In the genomic region with DNA sequence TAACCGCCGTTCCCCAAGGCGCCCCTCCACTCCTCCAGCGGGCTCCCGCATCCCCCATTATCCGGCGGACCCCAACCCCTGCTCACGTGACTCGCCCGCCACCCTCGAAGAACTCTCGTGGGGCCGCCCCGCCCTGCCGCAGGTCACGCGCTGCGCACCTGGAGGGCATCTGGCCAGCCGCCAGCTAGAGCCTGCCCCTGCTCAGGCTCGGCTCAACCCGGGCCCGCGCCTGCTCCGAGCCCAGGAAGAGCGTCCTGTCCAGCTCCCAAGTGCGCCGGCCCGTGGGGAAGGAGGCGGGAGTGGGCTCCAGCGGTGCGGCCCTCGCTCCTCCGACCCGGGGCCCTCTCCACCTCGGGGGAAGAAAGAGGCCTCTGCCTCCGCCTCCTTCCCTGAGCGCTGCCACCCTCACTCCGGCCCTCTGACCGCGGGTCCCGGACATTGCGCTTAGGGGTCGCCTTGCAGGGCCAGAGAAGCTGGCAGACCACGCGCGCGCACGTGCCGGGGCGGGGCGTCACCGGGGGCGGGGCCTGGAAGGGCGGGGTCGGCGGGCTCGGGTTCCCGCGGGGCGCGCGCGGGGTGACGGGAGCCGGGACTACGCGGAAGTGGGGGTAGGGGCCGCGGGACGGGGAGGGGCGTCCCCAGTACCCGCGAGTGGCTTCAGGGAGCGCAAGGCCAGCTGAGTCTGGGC, we compare ENCODE assay signal across 8 cellular contexts. TPM values are rescaled to one million over a fixed set of nuclear protein-coding genes. Genes with fewer than 3 reads are reported as not detected.
DNase-seq lines count a peak whose midpoint lies in the region; ATAC-seq, FAIRE-seq and TF ChIP-seq lines count a peak whose summit lies in the region.

No MANE protein-coding gene starts in this region.

- no peaks in the 10 kb centered on the region for H3K27me3 Mint-ChIP-seq in stimulated activated naive CD8-positive, alpha-beta T cell treated with anti-CD3 and anti-CD28 coated beads, Interleukin-15, Interleukin-2, amounts not matched to agents 100 ng/mL and 50 ng/mL, for 24 hours

- H3K79me2 ChIP-seq in neural cell (replicated peaks; ENCODE audit: insufficient read depth, low read length) = no peaks in the 10 kb centered on the region

- DNase-seq in D721Med (ENCODE audit: insufficient read length, low spot score) (peak; percentile 61), HuH-7.5 (ENCODE audit: low spot score) (peak; percentile 68), RKO (ENCODE audit: low spot score) (peak; percentile 83), fibroblast of the aortic adventitia (ENCODE audit: low read depth) (peak; percentile 63)
- DNase-seq in activated effector memory CD4-positive, alpha-beta T cell treated with Interleukin-2 at 50 U/mL for 16 hours = peak; percentile 87

- H3K9ac ChIP-seq in neural cell (ENCODE audit: low read length) = peak overlapping the region; percentile 78

- no peaks in the 10 kb centered on the region for H4K20me1 ChIP-seq in neural cell (ENCODE audit: insufficient read depth)

- TF ChIP-seq RAD21 in neural cell (conservative IDR thresholded peaks at IDR 0.05) = peak; percentile 29

- TF ChIP-seq CTCF in D721Med (IDR thresholded peaks at IDR 0.05; ENCODE audit: insufficient read depth, missing control alignments) (no peak), fibroblast of the aortic adventitia (IDR thresholded peaks at IDR 0.05; ENCODE audit: insufficient read depth, low read length) (no peak), neural cell (IDR thresholded peaks at IDR 0.05; ENCODE audit: poor library complexity, severe bottlenecking) (no peak)

- peak overlapping the region; percentile 91 for H3K27ac Mint-ChIP-seq in stimulated activated naive CD8-positive, alpha-beta T cell treated with anti-CD3 and anti-CD28 coated beads, Interleukin-15, Interleukin-2, amounts not matched to agents 100 ng/mL and 50 ng/mL, for 24 hours

- peak; percentile 49 for ATAC-seq in GM21515 (IDR thresholded peaks at IDR 0.05; ENCODE audit: unreplicated experiment)

- H3K4me3 ChIP-seq in fibroblast of the aortic adventitia (ENCODE audit: low read depth, low read length) (peak overlapping the region; percentile 78), neural cell (ENCODE audit: low read length) (peak overlapping the region; percentile 98)

- H3K4me3 Mint-ChIP-seq in stimulated activated naive CD8-positive, alpha-beta T cell treated with anti-CD3 and anti-CD28 coated beads, Interleukin-15, Interleukin-2, amounts not matched to agents 100 ng/mL and 50 ng/mL, for 24 hours = peak overlapping the region; percentile 90

- H3K9me2 ChIP-seq in neural cell (ENCODE audit: insufficient read depth, low read length) = no peaks in the 10 kb centered on the region

- H3K4me2 ChIP-seq in neural cell (ENCODE audit: low read length) = peak overlapping the region; percentile 39

- no peaks in the 10 kb centered on the region for H3K9me3 Mint-ChIP-seq in stimulated activated naive CD8-positive, alpha-beta T cell treated with anti-CD3 and anti-CD28 coated beads, Interleukin-15, Interleukin-2, amounts not matched to agents 100 ng/mL and 50 ng/mL, for 24 hours

- peak overlapping the region; percentile 51 for H3K27ac ChIP-seq in neural cell (ENCODE audit: low read length)

- no peaks in the 10 kb centered on the region for H3K9me3 ChIP-seq in neural cell (ENCODE audit: low read length)

- H3K36me3 Mint-ChIP-seq in stimulated activated naive CD8-positive, alpha-beta T cell treated with anti-CD3 and anti-CD28 coated beads, Interleukin-15, Interleukin-2, amounts not matched to agents 100 ng/mL and 50 ng/mL, for 24 hours (ENCODE audit: low read depth) = peaks cover 4% of the 10 kb centered on the region

- H3K27me3 ChIP-seq in neural cell (ENCODE audit: insufficient read depth, low read depth, low read length) = no peaks in the 10 kb centered on the region

- FAIRE-seq in D721Med (lab: Jason Lieb, UNC) = no peak

- peak overlapping the region; percentile 90 for H2AFZ ChIP-seq in neural cell (ENCODE audit: low read depth, low read length)

- no peaks in the 10 kb centered on the region for H3K36me3 ChIP-seq in neural cell (ENCODE audit: insufficient read depth, low read length)

- H3K4me1 Mint-ChIP-seq in stimulated activated naive CD8-positive, alpha-beta T cell treated with anti-CD3 and anti-CD28 coated beads, Interleukin-15, Interleukin-2, amounts not matched to agents 100 ng/mL and 50 ng/mL, for 24 hours (ENCODE audit: low read depth) = peaks cover 24% of the 10 kb centered on the region

- H3F3A ChIP-seq in neural cell (ENCODE audit: insufficient read depth, low read length, poor library complexity, severe bottlenecking) = no peaks in the 10 kb centered on the region

- TF ChIP-seq EP300 in neural cell (conservative IDR thresholded peaks at IDR 0.05; ENCODE audit: poor library complexity, severe bottlenecking) = peak; percentile 25

TF ChIP-seq in neural cell, 6 proteins besides CTCF, POLR2A, EP300 and RAD21:
- TF ChIP-seq POLR2AphosphoS5 (IDR thresholded peaks at IDR 0.05) (peak; percentile 59), TAF1 (IDR thresholded peaks at IDR 0.05; ENCODE audit: low read depth) (no peak), EZH2 (IDR thresholded peaks at IDR 0.05; ENCODE audit: borderline replicate concordance, insufficient read depth, low read length, poor library complexity, severe bottlenecking) (no peak), SMC3 (conservative IDR thresholded peaks at IDR 0.05; ENCODE audit: poor library complexity) (peak; percentile 60), MXI1 (conservative IDR thresholded peaks at IDR 0.05; ENCODE audit: poor library complexity, severe bottlenecking) (peak; percentile 79)
- TF ChIP-seq, protein P1, sequence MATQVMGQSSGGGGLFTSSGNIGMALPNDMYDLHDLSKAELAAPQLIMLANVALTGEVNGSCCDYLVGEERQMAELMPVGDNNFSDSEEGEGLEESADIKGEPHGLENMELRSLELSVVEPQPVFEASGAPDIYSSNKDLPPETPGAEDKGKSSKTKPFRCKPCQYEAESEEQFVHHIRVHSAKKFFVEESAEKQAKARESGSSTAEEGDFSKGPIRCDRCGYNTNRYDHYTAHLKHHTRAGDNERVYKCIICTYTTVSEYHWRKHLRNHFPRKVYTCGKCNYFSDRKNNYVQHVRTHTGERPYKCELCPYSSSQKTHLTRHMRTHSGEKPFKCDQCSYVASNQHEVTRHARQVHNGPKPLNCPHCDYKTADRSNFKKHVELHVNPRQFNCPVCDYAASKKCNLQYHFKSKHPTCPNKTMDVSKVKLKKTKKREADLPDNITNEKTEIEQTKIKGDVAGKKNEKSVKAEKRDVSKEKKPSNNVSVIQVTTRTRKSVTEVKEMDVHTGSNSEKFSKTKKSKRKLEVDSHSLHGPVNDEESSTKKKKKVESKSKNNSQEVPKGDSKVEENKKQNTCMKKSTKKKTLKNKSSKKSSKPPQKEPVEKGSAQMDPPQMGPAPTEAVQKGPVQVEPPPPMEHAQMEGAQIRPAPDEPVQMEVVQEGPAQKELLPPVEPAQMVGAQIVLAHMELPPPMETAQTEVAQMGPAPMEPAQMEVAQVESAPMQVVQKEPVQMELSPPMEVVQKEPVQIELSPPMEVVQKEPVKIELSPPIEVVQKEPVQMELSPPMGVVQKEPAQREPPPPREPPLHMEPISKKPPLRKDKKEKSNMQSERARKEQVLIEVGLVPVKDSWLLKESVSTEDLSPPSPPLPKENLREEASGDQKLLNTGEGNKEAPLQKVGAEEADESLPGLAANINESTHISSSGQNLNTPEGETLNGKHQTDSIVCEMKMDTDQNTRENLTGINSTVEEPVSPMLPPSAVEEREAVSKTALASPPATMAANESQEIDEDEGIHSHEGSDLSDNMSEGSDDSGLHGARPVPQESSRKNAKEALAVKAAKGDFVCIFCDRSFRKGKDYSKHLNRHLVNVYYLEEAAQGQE (IDR thresholded peaks at IDR 0.05; ENCODE audit: borderline replicate concordance) = no peak

RNA-seq across cellular contexts. Expression of gene HMGN2, which starts 28.4 kb away (rescaled TPM):
- total RNA-seq in fibroblast of the aortic adventitia (ENCODE audit: low replicate concordance) = 161 and 225 TPM in 2 replicates
- polyA plus RNA-seq in neural cell = 615 and 621 TPM in 2 replicates
- polyA minus RNA-seq in neural cell = 274 and 303 TPM in 2 replicates

RNA-seq across cellular contexts. Expression of gene RPS6KA1, which starts 28.9 kb away (rescaled TPM):
- 1.3 and 2.9 TPM in 2 replicates for total RNA-seq in fibroblast of the aortic adventitia (ENCODE audit: low replicate concordance)
- 4.9 and 7.9 TPM in 2 replicates for polyA plus RNA-seq in neural cell
- 7.3 and 7.5 TPM in 2 replicates for polyA minus RNA-seq in neural cell

Comparison
In these comparisons a context has a peak if more than half of its experiments do, and no peak if none do; other contexts are left out.
1. Peak in every context shown above with its lines: DNase-seq, ATAC-seq, H3K4me3 ChIP-seq and H3K27ac ChIP-seq.